In genomic region chr22:27663812-27664211, GRCh38 we compare ENCODE assay signal across 26 cellular contexts.
DNase-seq lines count a peak whose midpoint lies in the region; ATAC-seq and TF ChIP-seq lines count a peak whose summit lies in the region.
"Had no signal": no experiment of that assay in that cellular context is flagged by ENCODE, and none has a peak within 500 bp of the region (broad histone marks: within the 10 kb centered on the region; RNA-seq: fewer than 3 reads in every experiment).

No MANE protein-coding gene starts in this region.

- H3K36me3 ChIP-seq in gastrocnemius medialis, result no peaks in the 10 kb centered on the region
- H3K36me3 ChIP-seq: esophagus muscularis mucosa, spleen had no signal

- no peaks in the 10 kb centered on the region for H3K9me3 ChIP-seq in gastrocnemius medialis

- H3K4me3 Mint-ChIP-seq in progenitor cell of endocrine pancreas (ENCODE audit: low read depth), result no peak overlapping the region
- H3K4me3 Mint-ChIP-seq: activated CD4-positive, alpha-beta memory T cell treated with anti-CD3 and anti-CD28 coated beads for 36 hours; activated T-helper 1 cell treated with anti-CD3 and anti-CD28 coated beads, Interleukin-12 subunit alpha, Interleukin-12 subunit beta, Interleukin-2, Interleukin-4 antibody, amounts not matched to agents 30 ng/mL and 10 ng/mL and 1 ng/mL, durations not matched to agents 14 hours and 24 hours and 36 hours; CD14-positive monocyte; dendritic cell treated with granulocyte-macrophage colony-stimulating factor and Interleukin-4, amounts not matched to agents 40 ng/mL and 50 ng/mL, for 4 days; endodermal cell; naive thymus-derived CD8-positive, alpha-beta T cell; T-helper 17 cell had no signal

- ATAC-seq in gastrocnemius medialis, result no peak
- ATAC-seq: activated CD4-positive, CD25-positive, alpha-beta regulatory T cell treated with anti-CD3 and anti-CD28 coated beads, Interleukin-2, amount 50 U/mL, for 24 hours; naive thymus-derived CD8-positive, alpha-beta T cell; stimulated activated naive CD8-positive, alpha-beta T cell treated with anti-CD3 and anti-CD28 coated beads, Interleukin-15, Interleukin-2, amounts not matched to agents 100 U/mL and 50 U/mL, for 24 hours; T-helper 17 cell had no signal

- no peaks in the 10 kb centered on the region for H3K27me3 ChIP-seq in gastrocnemius medialis
- H3K27me3 ChIP-seq: esophagus muscularis mucosa had no signal

- H3K4me1 Mint-ChIP-seq in progenitor cell of endocrine pancreas (ENCODE audit: low read depth), result peaks cover 19% of the 10 kb centered on the region
- H3K4me1 Mint-ChIP-seq: T-helper 17 cell had no signal

- H3K4me1 ChIP-seq in gastrocnemius medialis, result peaks cover 8 to 12% of the 10 kb centered on the region in 2 donors

- in situ Hi-C loops in gastrocnemius medialis (cut with MboI; ENCODE audit: low sequenced_read_pairs in 4 of 4), result no loop called here

- H3K27me3 Mint-ChIP-seq in progenitor cell of endocrine pancreas, result peaks cover 5% of the 10 kb centered on the region
- H3K27me3 Mint-ChIP-seq: dendritic cell treated with granulocyte-macrophage colony-stimulating factor and Interleukin-4, amounts not matched to agents 40 ng/mL and 50 ng/mL, for 4 days had no signal

- intact Hi-C loops in gastrocnemius medialis (cut with DNase I; ENCODE audit: low total_unique reads), result no loop called here

- peaks cover 3% of the 10 kb centered on the region for H3K36me3 Mint-ChIP-seq in progenitor cell of endocrine pancreas (ENCODE audit: insufficient read depth)
- H3K36me3 Mint-ChIP-seq: activated CD4-positive, alpha-beta memory T cell treated with anti-CD3 and anti-CD28 coated beads for 36 hours had no signal

- no peak overlapping the region for H3K27ac Mint-ChIP-seq in progenitor cell of endocrine pancreas
- H3K27ac Mint-ChIP-seq: activated CD4-positive, alpha-beta memory T cell treated with anti-CD3 and anti-CD28 coated beads for 36 hours; activated T-helper 1 cell treated with anti-CD3 and anti-CD28 coated beads, Interleukin-12 subunit alpha, Interleukin-12 subunit beta, Interleukin-2, Interleukin-4 antibody, amounts not matched to agents 30 ng/mL and 10 ng/mL and 1 ng/mL, durations not matched to agents 14 hours and 24 hours and 36 hours; dendritic cell treated with granulocyte-macrophage colony-stimulating factor and Interleukin-4, amounts not matched to agents 40 ng/mL and 50 ng/mL, for 4 days; naive thymus-derived CD8-positive, alpha-beta T cell; T-helper 17 cell had no signal

- no peak for TF ChIP-seq POLR2A in gastrocnemius medialis (IDR thresholded peaks at IDR 0.05)

- TF ChIP-seq CTCF in fibroblast of pulmonary artery (IDR thresholded peaks at IDR 0.05; ENCODE audit: low read length, missing control alignments), result no peak
- no peak for TF ChIP-seq CTCF in gastrocnemius medialis (IDR thresholded peaks at IDR 0.05 in 4 of 5, conservative IDR thresholded peaks at IDR 0.05 in 1 of 5)
- TF ChIP-seq CTCF in progenitor cell of endocrine pancreas (IDR thresholded peaks at IDR 0.05; ENCODE audit: unreplicated experiment), result no peak

- H3K27ac ChIP-seq in gastrocnemius medialis, result peak overlapping the region; percentile 68 to 77 (median 72)
- H3K27ac ChIP-seq: 22Rv1 had no signal

- H3K9me3 Mint-ChIP-seq in progenitor cell of endocrine pancreas (ENCODE audit: low read depth), result peaks cover 8% of the 10 kb centered on the region

- peak; percentile 52 for DNase-seq in NCI-H2171 treated with DMSO at 0.1 percent for 48 hours (lab: John Stamatoyannopoulos, UW)
- DNase-seq in NCI-H2171 (lab: John Stamatoyannopoulos, UW), result no peak
- peak; percentile 39 for DNase-seq in NCI-H226
- DNase-seq in fibroblast of pulmonary artery (ENCODE audit: low read depth), result peak; percentile 21
- DNase-seq in gastrocnemius medialis, result no peak
- DNase-seq in NCI-H1092 (lab: John Stamatoyannopoulos, UW), result no peak
- DNase-seq in progenitor cell of endocrine pancreas (ENCODE audit: low spot score, unreplicated experiment), result no peak
- DNase-seq in SW 1271 (lab: John Stamatoyannopoulos, UW), result no peak
- DNase-seq: activated CD4-positive, alpha-beta memory T cell treated with anti-CD3 and anti-CD28 coated beads for 36 hours; activated CD8-positive, alpha-beta memory T cell treated with anti-CD3 and anti-CD28 coated beads, Interleukin-2, amount 50 U/mL, for 4 hours; activated naive CD4-positive, alpha-beta T cell treated with Interleukin-2 at 50 U/mL for 16 hours; endodermal cell; naive thymus-derived CD8-positive, alpha-beta T cell; NCI-H1436; NCI-H446 treated with DMSO at 0.1 percent for 48 hours; spleen; stimulated activated CD4-positive, alpha-beta T cell treated with anti-CD3 and anti-CD28 coated beads, Interleukin-2, amount 100 ng/mL, for 24 hours; stimulated activated naive CD8-positive, alpha-beta T cell treated with anti-CD3 and anti-CD28 coated beads, Interleukin-15, Interleukin-2, amounts not matched to agents 100 U/mL and 50 U/mL, for 24 hours; T-helper 17 cell had no signal

- H3K4me3 ChIP-seq in fibroblast of pulmonary artery (replicated peaks; ENCODE audit: low read depth, low read length) (no peak overlapping the region), gastrocnemius medialis (no peak overlapping the region)
- H3K4me3 ChIP-seq: esophagus muscularis mucosa, lung, spleen had no signal

Comparison
In these comparisons a context has a peak if more than half of its experiments do, and no peak if none do; other contexts are left out.
1. DNase-seq: peak in NCI-H2171 treated with DMSO at 0.1 percent for 48 hours (single experiment), NCI-H226 (single experiment) and fibroblast of pulmonary artery (single experiment); none in NCI-H2171 (single experiment), gastrocnemius medialis (0 of 2), NCI-H1092 (single experiment), progenitor cell of endocrine pancreas (single experiment) and SW 1271 (0 of 2).